ENCODE assay signal across 35 cellular contexts in the genomic region with DNA sequence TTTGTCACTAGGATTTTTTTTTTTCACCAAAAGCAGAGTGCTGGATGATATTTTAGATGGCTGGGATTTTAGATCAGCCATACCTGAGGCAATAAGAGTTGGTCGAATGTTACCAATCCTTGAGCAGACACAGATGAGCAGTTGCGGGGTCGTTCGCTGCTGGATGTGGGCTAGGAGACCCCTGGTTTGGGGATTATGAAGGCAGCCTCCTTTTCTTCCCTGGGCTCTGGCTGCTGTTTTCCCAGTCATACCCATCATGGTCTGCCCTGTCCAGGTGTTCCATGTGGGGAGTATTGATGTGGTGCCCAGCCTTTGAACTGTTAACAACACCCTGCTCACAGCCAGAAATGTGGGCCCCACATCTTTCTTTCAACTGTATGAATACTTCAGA. TPM values are rescaled to one million over a fixed set of nuclear protein-coding genes. Genes with fewer than 3 reads are reported as not detected.
"Had no signal": no experiment of that assay in that cellular context is flagged by ENCODE, and none has a peak within 500 bp of the region (broad histone marks: within the 10 kb centered on the region; RNA-seq: fewer than 3 reads in every experiment).

No MANE protein-coding gene starts in this region.

- H3K36me3 ChIP-seq: ascending aorta, MG63, Peyer's patch, SJCRH30 had no signal

- H3K27ac Mint-ChIP-seq: activated CD4-positive, alpha-beta T cell treated with anti-CD3 and anti-CD28 coated beads, Interleukin-2, amount 10 ng/mL, durations not matched to agents 24 days and 14 days; activated CD8-positive, alpha-beta T cell treated with anti-CD3 and anti-CD28 coated beads for 36 hours; activated naive CD4-positive, alpha-beta T cell treated with anti-CD3 and anti-CD28 coated beads, Interleukin-2, amount 50 U/mL, for 24 hours; activated naive CD8-positive, alpha-beta T cell treated with anti-CD3 and anti-CD28 coated beads, Interleukin-2, amount 10 ng/mL, durations not matched to agents 7 days and 5 days; activated T-helper 2 cell treated with anti-CD3 and anti-CD28 coated beads, Interferon-gamma antibody, Interleukin-2, Interleukin-4, amounts not matched to agents 10 μg/mL and 5 μg/mL and 100 μg/mL, durations not matched to agents 14 hours and 24 hours and 36 hours; T-helper 1 cell treated with Interleukin-12 subunit alpha and Interleukin-12 subunit beta and Interleukin-4 antibody, amounts not matched to agents 30 μg/mL and 1 μg/mL, for 36 hours; T-helper 2 cell treated with Interferon-gamma antibody and Interleukin-4, amounts not matched to agents 5 μg/mL and 100 μg/mL, for 36 hours had no signal

- H3K4me1 ChIP-seq: SJCRH30 had no signal

- H3K4me3 Mint-ChIP-seq: activated CD4-positive, alpha-beta T cell treated with anti-CD3 and anti-CD28 coated beads, Interleukin-2, amount 10 ng/mL, durations not matched to agents 24 days and 14 days; activated CD8-positive, alpha-beta T cell treated with anti-CD3 and anti-CD28 coated beads for 36 hours; activated naive CD4-positive, alpha-beta T cell treated with anti-CD3 and anti-CD28 coated beads, Interleukin-2, amount 50 U/mL, for 24 hours; activated naive CD8-positive, alpha-beta T cell treated with anti-CD3 and anti-CD28 coated beads, Interleukin-2, amount 10 ng/mL, durations not matched to agents 7 days and 5 days; T-helper 1 cell treated with Interleukin-12 subunit alpha and Interleukin-12 subunit beta and Interleukin-4 antibody, amounts not matched to agents 30 μg/mL and 1 μg/mL, for 36 hours; T-helper 2 cell treated with Interferon-gamma antibody and Interleukin-4, amounts not matched to agents 5 μg/mL and 100 μg/mL, for 36 hours had no signal

- H3K27ac ChIP-seq: ascending aorta, Peyer's patch, SJCRH30, SK-N-MC had no signal

- H3K4me1 Mint-ChIP-seq: activated CD4-positive, alpha-beta T cell treated with anti-CD3 and anti-CD28 coated beads, Interleukin-2, amount 10 ng/mL, durations not matched to agents 24 days and 14 days; activated naive CD4-positive, alpha-beta T cell treated with anti-CD3 and anti-CD28 coated beads, Interleukin-2, amount 50 U/mL, for 24 hours; activated naive CD8-positive, alpha-beta T cell treated with anti-CD3 and anti-CD28 coated beads, Interleukin-2, amount 10 ng/mL, durations not matched to agents 7 days and 5 days had no signal

- DNase-seq: activated CD4-positive, alpha-beta T cell treated with anti-CD3 and anti-CD28 coated beads, Interleukin-2, amount 10 ng/mL, durations not matched to agents 24 days and 14 days; activated CD4-positive, alpha-beta T cell treated with anti-CD3 and anti-CD28 coated beads, Interleukin-2, amount 50 U/mL, for 4 hours; activated CD8-positive, alpha-beta T cell treated with anti-CD3 and anti-CD28 coated beads for 36 hours; activated gamma-delta T cell; activated naive CD4-positive, alpha-beta T cell treated with Interleukin-2 at 50 U/mL for 16 hours; activated naive CD8-positive, alpha-beta T cell treated with anti-CD3 and anti-CD28 coated beads, Interleukin-2, amount 10 ng/mL, durations not matched to agents 7 days and 5 days; activated T-cell treated with anti-CD3 and anti-CD28 coated beads, Interleukin-2, amount 50 U/mL, for 1 hour; amygdala; Kasumi-1; KG1; MG63; NCI-H1048; NCI-H1105 treated with DMSO at 0.1 percent for 48 hours; NCI-H1436; NCI-H1694; NCI-H1930; NCI-H2081 treated with DMSO at 0.1 percent for 48 hours; NCI-H226; NCI-H446 treated with DMSO at 0.1 percent for 48 hours; NCI-H524; NCI-H69; NCI-H82; NK-92 treated with Interleukin-12 subunit alpha and Interleukin-12 subunit beta, amount 100 ng/mL, for 24 hours; PC-3; Peyer's patch; RPMI8226; SHP77; SJCRH30 had no signal

- ATAC-seq: activated CD8-positive, alpha-beta T cell treated with anti-CD3 and anti-CD28 coated beads for 36 hours; PC-3 had no signal

- H3K4me3 ChIP-seq: ascending aorta, MG63, Peyer's patch, SJCRH30, SK-N-MC had no signal

- H3K9me3 ChIP-seq: ascending aorta, MG63, Peyer's patch, SJCRH30 had no signal

- H3K9me3 Mint-ChIP-seq: activated CD4-positive, alpha-beta T cell treated with anti-CD3 and anti-CD28 coated beads, Interleukin-2, amount 10 ng/mL, durations not matched to agents 24 days and 14 days; activated CD8-positive, alpha-beta T cell treated with anti-CD3 and anti-CD28 coated beads for 36 hours; activated naive CD4-positive, alpha-beta T cell treated with anti-CD3 and anti-CD28 coated beads, Interleukin-2, amount 50 U/mL, for 24 hours; activated T-helper 2 cell treated with anti-CD3 and anti-CD28 coated beads, Interferon-gamma antibody, Interleukin-2, Interleukin-4, amounts not matched to agents 10 μg/mL and 5 μg/mL and 100 μg/mL, durations not matched to agents 14 hours and 24 hours and 36 hours had no signal

- H3K27me3 ChIP-seq: ascending aorta, MG63, Peyer's patch, SJCRH30 had no signal

- H3K36me3 Mint-ChIP-seq: activated naive CD4-positive, alpha-beta T cell treated with anti-CD3 and anti-CD28 coated beads, Interleukin-2, amount 50 U/mL, for 24 hours; activated naive CD8-positive, alpha-beta T cell treated with anti-CD3 and anti-CD28 coated beads, Interleukin-2, amount 10 ng/mL, durations not matched to agents 7 days and 5 days had no signal

RNA-seq across cellular contexts. Expression of gene CLRN3, which starts 19.1 kb away (rescaled TPM):
- total RNA-seq: activated CD4-positive, alpha-beta T cell treated with anti-CD3 and anti-CD28 coated beads, Interleukin-2, amount 10 ng/mL, durations not matched to agents 24 days and 14 days; activated CD8-positive, alpha-beta memory T cell treated with anti-CD3 and anti-CD28 coated beads for 36 hours; activated CD8-positive, alpha-beta T cell treated with anti-CD3 and anti-CD28 coated beads for 36 hours; activated naive CD8-positive, alpha-beta T cell treated with anti-CD3 and anti-CD28 coated beads, Interleukin-2, amount 10 ng/mL, durations not matched to agents 7 days and 5 days; activated T-helper 2 cell treated with anti-CD3 and anti-CD28 coated beads, Interferon-gamma antibody, Interleukin-2, Interleukin-4, amounts not matched to agents 10 μg/mL and 5 μg/mL and 100 μg/mL, durations not matched to agents 14 hours and 24 hours and 36 hours; ascending aorta; PC-3; SJCRH30 had no signal
